ENCODE assay signal across 8 cellular contexts in genomic region chr12:47080725-47081502, GRCh38. TPM values are rescaled to one million over a fixed set of nuclear protein-coding genes. Genes with fewer than 3 reads are reported as not detected.
DNase-seq lines count a peak whose midpoint lies in the region; ATAC-seq and TF ChIP-seq lines count a peak whose summit lies in the region.

No MANE protein-coding gene starts in this region.

- peak overlapping the region; percentile 93 to 99 (median 98) for H3K4me3 Mint-ChIP-seq in CD4-positive, alpha-beta memory T cell
- peak overlapping the region; percentile 94 for H3K4me3 Mint-ChIP-seq in stimulated activated effector memory CD8-positive, alpha-beta T cell treated with anti-CD3 and anti-CD28 coated beads, Interleukin-12 subunit alpha, Interleukin-12 subunit beta, amount 100 ng/mL, for 72 hours

- H3K36me3 Mint-ChIP-seq in CD4-positive, alpha-beta memory T cell, result peaks cover 0 to 15% of the 10 kb centered on the region in 2 donors
- H3K36me3 Mint-ChIP-seq in stimulated activated effector memory CD8-positive, alpha-beta T cell treated with anti-CD3 and anti-CD28 coated beads, Interleukin-12 subunit alpha, Interleukin-12 subunit beta, amount 100 ng/mL, for 72 hours, result peaks cover 22% of the 10 kb centered on the region

- peak overlapping the region; percentile 88 for H2AFZ ChIP-seq in Loucy (ENCODE audit: low read length)

- H3K79me2 ChIP-seq in Loucy (ENCODE audit: insufficient read depth, low read length), result no peaks in the 10 kb centered on the region

- CTCF ChIA-PET in CD4-positive, alpha-beta memory T cell (lab: Charles Lee; ENCODE audit: partially characterized antibody), result interaction anchor here (0.7 to 7.8 kb wide), 10 partner anchors 11 to 315 kb away, joined by 3 to 71 read pairs (median 8); no protein-coding TSS in a partner anchor

- no peaks in the 10 kb centered on the region for H3K27me3 ChIP-seq in CD4-positive, alpha-beta memory T cell (ENCODE audit: insufficient read depth, low read length)
- H3K27me3 ChIP-seq in Loucy (ENCODE audit: insufficient read depth, low read length, poor library complexity, severe bottlenecking), result no peaks in the 10 kb centered on the region
- H3K27me3 ChIP-seq in effector memory CD4-positive, alpha-beta T cell (replicated peaks; ENCODE audit: control insufficient read depth, insufficient read depth, low read length, poor library complexity, severe bottlenecking), result no peaks in the 10 kb centered on the region

- no peaks in the 10 kb centered on the region for H3K9me3 ChIP-seq in CD4-positive, alpha-beta memory T cell (ENCODE audit: control insufficient read depth in 1 of 2, low read length in 2 of 2)
- H3K9me3 ChIP-seq in Loucy (ENCODE audit: insufficient read depth, low read depth, low read length), result no peaks in the 10 kb centered on the region
- no peaks in the 10 kb centered on the region for H3K9me3 ChIP-seq in effector memory CD4-positive, alpha-beta T cell (ENCODE audit: control insufficient read depth, low read length)

- H3K4me2 ChIP-seq in Loucy (ENCODE audit: low read depth, low read length, poor library complexity, severe bottlenecking), result peak overlapping the region; percentile 70

- H3K4me1 Mint-ChIP-seq in CD4-positive, alpha-beta memory T cell, result peaks cover 65 to 95% (median 79%) of the 10 kb centered on the region in 4 donors
- peaks cover 84% of the 10 kb centered on the region for H3K4me1 Mint-ChIP-seq in stimulated activated effector memory CD8-positive, alpha-beta T cell treated with anti-CD3 and anti-CD28 coated beads, Interleukin-12 subunit alpha, Interleukin-12 subunit beta, amount 100 ng/mL, for 72 hours

- TF ChIP-seq CTCF in Loucy (conservative IDR thresholded peaks at IDR 0.05; ENCODE audit: low read length), result no peak

- POLR2A ChIA-PET in CD4-positive, alpha-beta memory T cell (lab: Charles Lee; ENCODE audit: partially characterized antibody), result interaction anchor here (1.0 to 9.5 kb wide), 22 partner anchors 10 to 812 kb away, joined by 3 to 154 read pairs (median 10); partner anchors contain the start of gene SLC38A1

- peak overlapping the region; percentile 91 to 92 for H3K4me3 ChIP-seq in CD4-positive, alpha-beta memory T cell (ENCODE audit: low read length in 2 of 2)
- peak overlapping the region; percentile 78 for H3K4me3 ChIP-seq in Loucy (ENCODE audit: low read length, poor library complexity, severe bottlenecking)
- peak overlapping the region; percentile 91 for H3K4me3 ChIP-seq in effector memory CD4-positive, alpha-beta T cell (ENCODE audit: insufficient read depth, low read depth, low read length, poor library complexity, severe bottlenecking)

- H3K36me3 ChIP-seq in CD4-positive, alpha-beta memory T cell (ENCODE audit: insufficient read depth, low read length), result no peaks in the 10 kb centered on the region
- H3K36me3 ChIP-seq in Loucy (ENCODE audit: insufficient read depth, low read length), result no peaks in the 10 kb centered on the region
- H3K36me3 ChIP-seq in effector memory CD4-positive, alpha-beta T cell (ENCODE audit: control insufficient read depth, insufficient read depth, low read length), result no peaks in the 10 kb centered on the region

- H3K9me3 Mint-ChIP-seq in CD4-positive, alpha-beta memory T cell, result no peaks in the 10 kb centered on the region
- no peaks in the 10 kb centered on the region for H3K9me3 Mint-ChIP-seq in stimulated activated effector memory CD8-positive, alpha-beta T cell treated with anti-CD3 and anti-CD28 coated beads, Interleukin-12 subunit alpha, Interleukin-12 subunit beta, amount 100 ng/mL, for 72 hours

- peaks cover 0 to 1% of the 10 kb centered on the region in 2 donors for H3K27me3 Mint-ChIP-seq in CD4-positive, alpha-beta memory T cell

- peak overlapping the region; percentile 67 for H3K9ac ChIP-seq in Loucy (ENCODE audit: low read depth, low read length, poor library complexity, severe bottlenecking)

- peaks cover 9% of the 10 kb centered on the region for H3F3A ChIP-seq in Loucy (ENCODE audit: low read depth)

- peak overlapping the region; percentile 92 to 99 (median 98) for H3K27ac Mint-ChIP-seq in CD4-positive, alpha-beta memory T cell
- peak overlapping the region; percentile 93 for H3K27ac Mint-ChIP-seq in stimulated activated effector memory CD8-positive, alpha-beta T cell treated with anti-CD3 and anti-CD28 coated beads, Interleukin-12 subunit alpha, Interleukin-12 subunit beta, amount 100 ng/mL, for 72 hours

- peak; percentile 47 to 70 (median 53) for DNase-seq in CD4-positive, alpha-beta memory T cell
- peak; percentile 66 to 77 for DNase-seq in activated CD4-positive, alpha-beta T cell treated with anti-CD3 and anti-CD28 coated beads, Interleukin-2, amount 50 U/mL, for 48 hours
- peak; percentile 22 to 42 (median 32) for DNase-seq in effector memory CD4-positive, alpha-beta T cell
- peak; percentile 36 for DNase-seq in midbrain (lab: John Stamatoyannopoulos, UW)
- DNase-seq in stimulated activated effector memory CD8-positive, alpha-beta T cell treated with anti-CD3 and anti-CD28 coated beads, Interleukin-12 subunit alpha, Interleukin-12 subunit beta, amount 100 ng/mL, for 72 hours (ENCODE audit: low spot score in 2 of 2), result no peak
- DNase-seq in mesenteric fat pad (ENCODE audit: low spot score), result no peak

- H3K9me2 ChIP-seq in Loucy (replicated peaks; ENCODE audit: low read depth, low read length), result no peaks in the 10 kb centered on the region

- intact Hi-C loops in CD4-positive, alpha-beta memory T cell (cut with micrococcal nuclease), result loop anchor here (1.0 to 5.0 kb wide), 2 partner anchors 66 to 112 kb away; no protein-coding TSS in a partner anchor

- H3K4me1 ChIP-seq in CD4-positive, alpha-beta memory T cell (ENCODE audit: insufficient read depth, low read length), result peaks cover 80% of the 10 kb centered on the region
- H3K4me1 ChIP-seq in Loucy (ENCODE audit: insufficient read depth, low read length, poor library complexity, severe bottlenecking), result peaks cover 37% of the 10 kb centered on the region
- peaks cover 41% of the 10 kb centered on the region for H3K4me1 ChIP-seq in effector memory CD4-positive, alpha-beta T cell (ENCODE audit: control insufficient read depth, insufficient read depth, low read length, poor library complexity, severe bottlenecking)

- H4K20me1 ChIP-seq in Loucy (ENCODE audit: insufficient read depth, low read length, poor library complexity, severe bottlenecking), result no peaks in the 10 kb centered on the region

- peak overlapping the region; percentile 74 for H3K27ac ChIP-seq in CD4-positive, alpha-beta memory T cell (ENCODE audit: low read depth, low read length)
- H3K27ac ChIP-seq in effector memory CD4-positive, alpha-beta T cell (ENCODE audit: insufficient read depth, low read length, poor library complexity, severe bottlenecking), result peak overlapping the region; percentile 77

- peak; percentile 59 for ATAC-seq in stimulated activated effector memory CD8-positive, alpha-beta T cell treated with anti-CD3 and anti-CD28 coated beads, Interleukin-12 subunit alpha, Interleukin-12 subunit beta, amount 100 ng/mL, for 72 hours
- no peak for ATAC-seq in GM21515 (IDR thresholded peaks at IDR 0.05; ENCODE audit: unreplicated experiment)

RNA-seq across cellular contexts. Expression of gene AMIGO2, which starts 1.2 kb away (rescaled TPM):
- 10 to 100 TPM; 12.8 to 13.1 TPM for total RNA-seq in CD4-positive, alpha-beta memory T cell
- polyA plus RNA-seq in CD4-positive, alpha-beta memory T cell, result 10 to 100 TPM; 15.0 to 17.0 TPM
- 16.4 TPM for total RNA-seq in mesenteric fat pad

RNA-seq across cellular contexts. Expression of gene PCED1B, which starts 1.5 kb away (rescaled TPM):
- total RNA-seq in CD4-positive, alpha-beta memory T cell, result 10 to 100 TPM; 44.3 to 49.0 TPM
- 10 to 100 TPM; 46.6 to 74.6 TPM for polyA plus RNA-seq in CD4-positive, alpha-beta memory T cell
- 6.1 TPM for total RNA-seq in mesenteric fat pad

Comparison
In these comparisons a context has a peak if more than half of its experiments do, and no peak if none do; other contexts are left out.
1. DNase-seq: peak in CD4-positive, alpha-beta memory T cell (5 of 5), activated CD4-positive, alpha-beta T cell treated with anti-CD3 and anti-CD28 coated beads, Interleukin-2, amount 50 U/mL, for 48 hours (2 of 2), effector memory CD4-positive, alpha-beta T cell (3 of 3) and midbrain (single experiment); none in stimulated activated effector memory CD8-positive, alpha-beta T cell treated with anti-CD3 and anti-CD28 coated beads, Interleukin-12 subunit alpha, Interleukin-12 subunit beta, amount 100 ng/mL, for 72 hours (0 of 2) and mesenteric fat pad (single experiment).
2. Peak in every context shown above with its lines, with median percentiles within 50 percentile points of each other: H3K4me3 ChIP-seq.